In the genomic region with DNA sequence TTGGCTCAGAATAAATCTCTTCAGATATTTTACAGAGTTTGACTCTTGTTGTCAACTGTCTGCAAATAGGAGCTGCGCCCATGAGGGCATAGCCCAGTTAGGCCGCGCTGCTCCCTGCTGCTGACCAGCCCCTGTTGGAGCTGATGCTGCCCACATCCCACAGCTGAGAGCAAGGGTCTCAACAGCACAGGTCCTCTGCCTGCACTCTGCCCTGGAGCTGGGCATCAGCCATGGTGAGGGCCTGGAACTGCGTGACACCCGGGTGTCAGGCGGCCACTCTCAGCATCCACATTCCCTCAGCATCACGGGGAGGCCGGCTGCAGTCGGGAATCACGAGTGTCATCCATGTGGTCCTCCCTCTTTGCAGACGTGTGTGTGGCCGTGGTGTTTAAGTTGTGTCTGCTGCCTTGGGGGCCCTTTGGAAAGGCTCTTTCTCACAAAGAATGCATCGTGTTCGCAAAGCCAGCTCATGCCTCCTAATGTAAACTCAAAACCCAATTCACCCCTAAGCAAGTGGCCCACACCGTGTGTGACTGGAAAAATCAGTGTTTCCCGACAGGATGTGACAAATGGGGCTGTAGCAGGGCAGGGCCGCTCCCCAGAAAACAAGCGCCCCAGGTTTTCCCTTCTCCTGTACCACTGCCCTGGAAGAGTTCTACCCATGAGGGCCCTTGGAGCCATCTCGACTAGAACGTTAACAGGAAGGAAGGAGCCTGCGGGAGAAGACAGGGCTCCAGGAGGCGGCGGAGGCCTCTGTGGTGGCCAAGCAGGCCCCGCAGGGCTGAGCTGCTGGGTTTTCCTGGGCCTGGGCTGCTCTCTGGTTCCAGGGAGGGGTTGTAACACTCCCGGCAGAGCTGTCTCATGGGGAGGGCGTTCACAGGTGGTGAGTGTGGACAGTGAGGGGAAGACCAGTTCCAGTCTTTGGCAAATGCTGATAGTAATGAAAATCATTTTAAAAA, we compare ENCODE assay signal across 18 cellular contexts. TPM values are rescaled to one million over a fixed set of nuclear protein-coding genes. Genes with fewer than 3 reads are reported as not detected.
A peak's percentile ranks its signal among the peaks of the same experiment; 100 is the strongest.
DNase-seq lines count a peak whose midpoint lies in the region; ATAC-seq and TF ChIP-seq lines count a peak whose summit lies in the region.
"Had no signal": no experiment of that assay in that cellular context is flagged by ENCODE, and none has a peak within 500 bp of the region (broad histone marks: within the 10 kb centered on the region; RNA-seq: fewer than 3 reads in every experiment).

No MANE protein-coding gene starts in this region.

- no peaks in the 10 kb centered on the region for H3K9me3 Mint-ChIP-seq in MCF 10A (ENCODE audit: unreplicated experiment)
- H3K9me3 Mint-ChIP-seq in HFFc6, result peaks cover 5% of the 10 kb centered on the region; the same call in 1 of the 2 replicates
- H3K9me3 Mint-ChIP-seq: activated T-cell treated with anti-CD3 and anti-CD28 coated beads, Interleukin-2, amount 50 U/mL, for 4 hours; T-helper 2 cell treated with Interferon-gamma antibody and Interleukin-4, amounts not matched to agents 5 μg/mL and 100 μg/mL, for 36 hours had no signal

- H3K4me1 Mint-ChIP-seq in MCF 10A (ENCODE audit: insufficient read depth, unreplicated experiment) (peaks cover 15% of the 10 kb centered on the region), HFFc6 (ENCODE audit: low read depth) (peaks cover 21% of the 10 kb centered on the region)

- H2AFZ ChIP-seq in mammary epithelial cell (ENCODE audit: low read depth, low read length), result no peak overlapping the region

- H3K4me3 Mint-ChIP-seq in MCF 10A (ENCODE audit: unreplicated experiment), result no peak overlapping the region
- no peak overlapping the region for H3K4me3 Mint-ChIP-seq in HFFc6
- H3K4me3 Mint-ChIP-seq: activated T-cell treated with anti-CD3 and anti-CD28 coated beads, Interleukin-2, amount 50 U/mL, for 4 hours; T-helper 2 cell treated with Interferon-gamma antibody and Interleukin-4, amounts not matched to agents 5 μg/mL and 100 μg/mL, for 36 hours had no signal

- dilution Hi-C loops in mammary epithelial cell (cut with HindIII; ENCODE audit: low sequenced_read_pairs), result no loop called here

- H3K9ac ChIP-seq in mammary epithelial cell (ENCODE audit: insufficient read depth, low read length), result no peak overlapping the region

- BruUV-seq in MCF 10A (replicated peaks; lab: Mats Ljungman, UMichigan) (no TSS peak), mammary epithelial cell (replicated peaks; lab: Mats Ljungman, UMichigan) (no TSS peak)

- peaks cover 39% of the 10 kb centered on the region for H3K79me2 ChIP-seq in mammary epithelial cell (ENCODE audit: insufficient read depth, low read length)

- intact Hi-C loops in MCF 10A (cut with micrococcal nuclease), result loop anchor here (2.0 kb wide), 1 partner anchor 165 kb away; no protein-coding TSS in a partner anchor
- intact Hi-C loops in mammary epithelial cell (cut with micrococcal nuclease), result no loop called here
- intact Hi-C loops in heart right ventricle (cut with DNase I), result loop anchor here in 1 of 10 donors (5.0 kb wide), 1 partner anchor 32 kb away; no protein-coding TSS in a partner anchor
- intact Hi-C loops in ovary (cut with DNase I), result no loop called here

- TF ChIP-seq POLR2A in ovary (IDR thresholded peaks at IDR 0.05) (no peak), upper lobe of left lung (IDR thresholded peaks at IDR 0.05) (no peak)

- no peak overlapping the region for H3K27ac ChIP-seq in mammary epithelial cell (ENCODE audit: insufficient read depth, low read depth, low read length)
- H3K27ac ChIP-seq in heart right ventricle, result peak overlapping the region in 9 of 10 donors; percentile 80 to 95 (median 88)
- H3K27ac ChIP-seq in ovary, result no peak overlapping the region
- H3K27ac ChIP-seq in upper lobe of left lung, result peak overlapping the region; percentile 81 to 85 (median 84)

- in situ Hi-C loops in mammary epithelial cell (cut with MboI; ENCODE audit: low sequenced_read_pairs in 2 of 2), result no loop called here

- H3K27me3 Mint-ChIP-seq in MCF 10A (ENCODE audit: insufficient read depth, unreplicated experiment), result no peaks in the 10 kb centered on the region
- H3K27me3 Mint-ChIP-seq in HFFc6 (ENCODE audit: insufficient read depth), result peaks cover 4% of the 10 kb centered on the region

- H3K9me3 ChIP-seq in mammary epithelial cell (replicated peaks; ENCODE audit: insufficient read depth, low read length) (no peaks in the 10 kb centered on the region), heart right ventricle (peaks cover 0 to 11% (median 0%) of the 10 kb centered on the region in 11 donors), ovary (no peaks in the 10 kb centered on the region), upper lobe of left lung (no peaks in the 10 kb centered on the region)

- TF ChIP-seq EP300 in ovary (IDR thresholded peaks at IDR 0.05) (no peak), upper lobe of left lung (IDR thresholded peaks at IDR 0.05) (no peak)

- TF ChIP-seq CTCF in MCF 10A (IDR thresholded peaks at IDR 0.05; ENCODE audit: unreplicated experiment) (no peak), mammary epithelial cell (conservative IDR thresholded peaks at IDR 0.05 in 1 of 2, IDR thresholded peaks at IDR 0.05 in 1 of 2; ENCODE audit: extremely low read depth in 1 of 2, insufficient read depth in 1 of 2, low read depth in 1 of 2, low read length in 2 of 2) (no peak), heart right ventricle (IDR thresholded peaks at IDR 0.05) (no peak), ovary (IDR thresholded peaks at IDR 0.05) (no peak), upper lobe of left lung (IDR thresholded peaks at IDR 0.05) (no peak), HFFc6 (IDR thresholded peaks at IDR 0.05) (no peak)

- no peak overlapping the region for H3K4me2 ChIP-seq in mammary epithelial cell (ENCODE audit: insufficient read depth, low read depth, low read length)

- H3K4me3 ChIP-seq in mammary epithelial cell (replicated peaks in 1 of 3; ENCODE audit: insufficient read depth in 1 of 3, low read depth in 2 of 3, low read length in 3 of 3) (no peak overlapping the region), heart right ventricle (no peak overlapping the region), ovary (no peak overlapping the region), upper lobe of left lung (no peak overlapping the region)

- DNase-seq in MCF 10A (ENCODE audit: unreplicated experiment) (no peak), mammary epithelial cell (no peak), heart right ventricle (no peak), ovary (peak in 3 of 5 donors; percentile 23 to 38 (median 36)), upper lobe of left lung (peak; percentile 29 to 58), HFFc6 (no peak), NCI-H510A (lab: John Stamatoyannopoulos, UW) (no peak)
- DNase-seq: 8988T; activated CD4-positive, alpha-beta T cell treated with anti-CD3 and anti-CD28 coated beads for 4 hours; activated T-cell treated with anti-CD3 and anti-CD28 coated beads, Interleukin-2, amount 50 U/mL, for 4 hours; amygdala; Karpas-422; midbrain; NCI-H187; NCI-H526 treated with DMSO at 0.1 percent for 48 hours; stimulated activated CD4-positive, alpha-beta T cell treated with anti-CD3 and anti-CD28 coated beads, Interleukin-2, amount 100 ng/mL, for 24 hours had no signal

- ATAC-seq in heart right ventricle, result no peak
- ATAC-seq in upper lobe of left lung (ENCODE audit: low FRiP score in 2 of 2), result no peak
- no peak for ATAC-seq in HG02884 (IDR thresholded peaks at IDR 0.05; ENCODE audit: unreplicated experiment)
- ATAC-seq: activated T-cell treated with anti-CD3 and anti-CD28 coated beads, Interleukin-2, amount 50 U/mL, for 4 hours had no signal

- WGBS in mammary epithelial cell (ENCODE audit: low coverage, missing lambda C conversion rate), result over 99% methylated on average over 26 of the region's 26 CpGs
- WGBS in heart right ventricle, 2 donors, result 75 to 77% methylated on average over 26 of the region's 26 CpGs
- WGBS in ovary, 3 donors, result 89 to 94% (median 93%) methylated on average over 26 of the region's 26 CpGs
- WGBS in upper lobe of left lung, 2 donors, result 70 to 71% methylated on average over 23 to 26 of the region's 26 CpGs

- no peaks in the 10 kb centered on the region for H4K20me1 ChIP-seq in mammary epithelial cell (ENCODE audit: insufficient read depth, low read length)

- H3K27ac Mint-ChIP-seq in MCF 10A (ENCODE audit: low read depth, unreplicated experiment) (peak overlapping the region; percentile 93), HFFc6 (no peak overlapping the region)
- H3K27ac Mint-ChIP-seq: T-helper 2 cell treated with Interferon-gamma antibody and Interleukin-4, amounts not matched to agents 5 μg/mL and 100 μg/mL, for 36 hours had no signal

- H3K4me1 ChIP-seq in mammary epithelial cell (ENCODE audit: insufficient read depth, low read length) (peaks cover 18% of the 10 kb centered on the region), heart right ventricle (peaks cover 16 to 66% (median 45%) of the 10 kb centered on the region in 9 donors), ovary (ENCODE audit: insufficient read depth) (peaks cover 10% of the 10 kb centered on the region), upper lobe of left lung (peaks cover 29 to 54% (median 38%) of the 10 kb centered on the region in 4 donors)

- no peaks in the 10 kb centered on the region for H3K36me3 ChIP-seq in mammary epithelial cell (ENCODE audit: insufficient read depth, low read length)
- H3K36me3 ChIP-seq in heart right ventricle, result peaks cover 0 to 8% (median 0%) of the 10 kb centered on the region in 9 donors
- no peaks in the 10 kb centered on the region for H3K36me3 ChIP-seq in ovary
- H3K36me3 ChIP-seq in upper lobe of left lung, result no peaks in the 10 kb centered on the region

- POLR2A ChIA-PET in MCF 10A (lab: Yijun Ruan, JAX), result interaction anchor here (0.6 to 1.8 kb wide), 3 partner anchors 232 to 1998 kb away, joined by 3 read pairs; a partner anchor contains a TSS

- no peaks in the 10 kb centered on the region for H3K27me3 ChIP-seq in mammary epithelial cell (ENCODE audit: insufficient read depth, low read length)
- H3K27me3 ChIP-seq in heart right ventricle, result no peaks in the 10 kb centered on the region
- H3K27me3 ChIP-seq in ovary, result no peaks in the 10 kb centered on the region
- H3K27me3 ChIP-seq in upper lobe of left lung, result no peaks in the 10 kb centered on the region

- H3K36me3 Mint-ChIP-seq in MCF 10A (ENCODE audit: insufficient read depth, unreplicated experiment), result peaks cover 12% of the 10 kb centered on the region
- H3K36me3 Mint-ChIP-seq in HFFc6 (ENCODE audit: low read depth), result peaks cover 5% of the 10 kb centered on the region; the same call in 1 of the 2 replicates

- CTCF ChIA-PET in MCF 10A (lab: Yijun Ruan, JAX) (interaction anchor here (0.6 to 1.1 kb wide), 3 partner anchors 9 to 16 kb away, joined by 3 to 5 read pairs (median 3); no protein-coding TSS in a partner anchor), mammary epithelial cell (lab: Charles Lee; ENCODE audit: low non-redundant PET) (no interaction called here)

RNA-seq across cellular contexts. Expression of a gene that starts 20.3 kb away (rescaled TPM):
- total RNA-seq in MCF 10A (2022) (41.2 and 42.7 TPM in 2 replicates), mammary epithelial cell (10 to 100 TPM; 13.2 to 36.9 TPM), heart right ventricle (100 to 1,000 TPM in 6 of 10 donors, 10 to 100 TPM in 4; 81.1 to 164 (median 118) TPM), ovary (10 to 100 TPM; 14.8 to 72.7 (median 36.2) TPM), upper lobe of left lung (100 to 1,000 TPM; 159 to 285 (median 260) TPM)
- polyA plus RNA-seq in mammary epithelial cell (3.5 TPM), heart right ventricle (10 to 100 TPM; 20.0 to 24.9 TPM), ovary (10 to 100 TPM in 1 of 2 donors, 1 to 10 TPM in 1; 6.6 to 25.3 TPM)
- polyA minus RNA-seq in mammary epithelial cell, result 38.6 TPM
- total RNA-seq in HFFc6 (2021; fragmentation: NEBNext Ultra II Directional; extraction: Animal tissue kit (Norgen Biotek cat#: 25700)), result 10 to 100 TPM in 2 of 6 experiments, 1 to 10 TPM in 4; 4.3 to 29.9 (median 6.5) TPM

Comparison
In these comparisons a context has a peak if more than half of its experiments do, and no peak if none do; other contexts are left out.
1. DNase-seq: peak in ovary (3 of 5) and upper lobe of left lung (2 of 2); none in MCF 10A (single experiment), mammary epithelial cell (single experiment), heart right ventricle (0 of 2), HFFc6 (single experiment) and NCI-H510A (single experiment).
2. H3K27ac ChIP-seq: peak in heart right ventricle (9 of 10) and upper lobe of left lung (4 of 4); none in mammary epithelial cell (single experiment) and ovary (0 of 2).